In the genomic region with DNA sequence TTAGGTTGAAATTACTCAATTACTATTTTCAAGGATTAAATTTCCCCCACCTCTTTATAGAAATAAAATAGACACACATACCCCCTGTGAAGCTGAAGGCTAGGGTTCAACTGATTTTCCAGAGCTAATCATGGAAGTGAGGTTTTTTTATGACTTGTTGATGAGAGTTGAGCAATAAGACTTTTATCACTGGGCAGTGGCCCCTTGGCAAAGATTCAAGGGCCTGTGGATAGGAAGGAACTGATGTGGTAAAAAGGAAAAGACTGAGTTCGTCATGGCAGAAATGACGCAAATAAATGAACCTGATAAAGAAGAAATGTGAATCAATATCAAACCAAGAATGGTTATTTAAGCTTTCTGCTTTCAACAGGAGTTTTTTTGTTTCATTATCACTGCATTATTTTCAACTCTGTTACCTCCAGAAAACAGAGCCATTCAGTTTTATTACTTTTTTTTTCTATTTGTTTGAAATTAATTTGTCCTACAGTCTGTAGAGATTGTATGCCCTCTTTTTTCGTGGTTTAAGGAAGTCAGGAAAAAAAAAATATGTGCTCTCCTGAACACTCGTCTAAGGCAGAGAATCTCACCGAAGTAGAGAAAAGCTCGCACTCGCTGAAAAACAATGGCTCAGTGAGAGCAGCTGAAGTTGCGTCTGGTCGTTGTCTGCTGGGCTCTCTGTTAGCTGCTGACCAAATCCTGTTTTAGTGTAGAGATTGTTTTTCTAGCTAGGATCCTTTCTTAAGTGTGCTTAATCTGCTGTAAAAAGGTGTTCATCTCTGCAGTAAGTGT, we compare ENCODE assay signal across 20 cellular contexts. TPM values are rescaled to one million over a fixed set of nuclear protein-coding genes. Genes with fewer than 3 reads are reported as not detected.
DNase-seq lines count a peak whose midpoint lies in the region; ATAC-seq and TF ChIP-seq lines count a peak whose summit lies in the region.
"Had no signal": no experiment of that assay in that cellular context is flagged by ENCODE, and none has a peak within 500 bp of the region (broad histone marks: within the 10 kb centered on the region; RNA-seq: fewer than 3 reads in every experiment).

No MANE protein-coding gene starts in this region.

- H4K20me1 ChIP-seq in hepatocyte (ENCODE audit: insufficient read depth, poor library complexity, severe bottlenecking), result no peaks in the 10 kb centered on the region

- TF ChIP-seq CTCF in left ventricle myocardium inferior (IDR thresholded peaks at IDR 0.05; ENCODE audit: borderline replicate concordance) (no peak), foreskin fibroblast (IDR thresholded peaks at IDR 0.05; ENCODE audit: low read depth, low read length) (no peak), hepatocyte (IDR thresholded peaks at IDR 0.05; ENCODE audit: poor library complexity) (no peak)

- H3K4me2 ChIP-seq in hepatocyte, result no peak overlapping the region

- H3K9me2 ChIP-seq in hepatocyte (replicated peaks; ENCODE audit: insufficient read depth), result no peaks in the 10 kb centered on the region

- H3K9me3 ChIP-seq in left ventricle myocardium inferior (replicated peaks) (no peaks in the 10 kb centered on the region), hepatocyte (ENCODE audit: low read depth) (no peaks in the 10 kb centered on the region)

- H3K36me3 ChIP-seq in left ventricle myocardium inferior (no peaks in the 10 kb centered on the region), hepatocyte (replicated peaks; ENCODE audit: insufficient read depth, low read depth) (no peaks in the 10 kb centered on the region)

- ATAC-seq in Right ventricle myocardium superior (ENCODE audit: poor library complexity), result no peak

- peak; percentile 36 for DNase-seq in Right ventricle myocardium superior
- DNase-seq in left ventricle myocardium inferior, result no peak
- peak; percentile 39 for DNase-seq in SHP77 treated with DMSO at 0.1 percent for 48 hours (lab: John Stamatoyannopoulos, UW)
- peak; percentile 62 to 96 for DNase-seq in dermis microvascular lymphatic vessel endothelial cell (ENCODE audit: low read depth in 2 of 2)
- DNase-seq in pulmonary artery endothelial cell (ENCODE audit: low read depth, low spot score), result peak; percentile 27
- DNase-seq in foreskin fibroblast, result no peak
- no peak for DNase-seq in DMS53 (lab: John Stamatoyannopoulos, UW)
- no peak for DNase-seq in hepatocyte (ENCODE audit: low spot score)
- DNase-seq: activated CD4-positive, alpha-beta T cell treated with anti-CD3 and anti-CD28 coated beads, Interleukin-2, amount 10 ng/mL, durations not matched to agents 7 days and 5 days; effector CD8-positive, alpha-beta T cell; hippocampal formation; kidney; midbrain; NCI-H1930; NCI-H524; T-helper 9 cell had no signal

- WGBS in hepatocyte (ENCODE audit: low lambda C conversion rate, missing lambda C conversion rate), result 73% methylated on average over 9 of the region's 9 CpGs

- H3K4me1 ChIP-seq in left ventricle myocardium inferior (no peaks in the 10 kb centered on the region), hepatocyte (ENCODE audit: insufficient read depth) (no peaks in the 10 kb centered on the region)

- no peak overlapping the region for H3K4me3 ChIP-seq in left ventricle myocardium inferior
- H3K4me3 ChIP-seq in foreskin fibroblast (ENCODE audit: low read depth in 1 of 2, low read length in 2 of 2), result no peak overlapping the region
- H3K4me3 ChIP-seq in hepatocyte, result no peak overlapping the region

- no peak overlapping the region for H2AFZ ChIP-seq in hepatocyte

- no peak overlapping the region for H3K27ac ChIP-seq in left ventricle myocardium inferior (replicated peaks)
- H3K27ac ChIP-seq in hepatocyte, result no peak overlapping the region

- no peaks in the 10 kb centered on the region for H3K79me2 ChIP-seq in hepatocyte

- intact Hi-C loops in Right ventricle myocardium superior (cut with DNase I), result no loop called here
- intact Hi-C loops in left ventricle myocardium inferior (cut with micrococcal nuclease), result no loop called here

- H3K27me3 ChIP-seq in left ventricle myocardium inferior (ENCODE audit: low read depth) (no peaks in the 10 kb centered on the region), hepatocyte (no peaks in the 10 kb centered on the region)

RNA-seq across cellular contexts. Expression of gene STOML3, which starts 38.9 kb away (rescaled TPM):
- not detected for total RNA-seq in Right ventricle myocardium superior
- not detected for total RNA-seq in left ventricle myocardium inferior
- total RNA-seq in dermis microvascular lymphatic vessel endothelial cell, result not detected in 2 replicates
- not detected in 2 replicates for total RNA-seq in pulmonary artery endothelial cell
- total RNA-seq in hepatocyte, result not detected in 2 replicates
- polyA plus RNA-seq in hepatocyte, result not detected in 2 replicates
- total RNA-seq: activated CD4-positive, alpha-beta T cell treated with anti-CD3 and anti-CD28 coated beads, Interleukin-2, amount 10 ng/mL, durations not matched to agents 7 days and 5 days; cardiac septum; Daoy; kidney; SK-MEL-5 had no signal
- polyA plus RNA-seq: adipose tissue had no signal

Comparison
In these comparisons a context has a peak if more than half of its experiments do, and no peak if none do; other contexts are left out.
1. DNase-seq: peak in Right ventricle myocardium superior (single experiment), SHP77 treated with DMSO at 0.1 percent for 48 hours (single experiment), dermis microvascular lymphatic vessel endothelial cell (2 of 2) and pulmonary artery endothelial cell (single experiment); none in left ventricle myocardium inferior (single experiment), foreskin fibroblast (0 of 2), DMS53 (single experiment) and hepatocyte (single experiment).